In genomic region chrX:20530319-20530979, GRCh38 we compare ENCODE assay signal across 8 cellular contexts.
DNase-seq lines count a peak whose midpoint lies in the region; ATAC-seq, FAIRE-seq and TF ChIP-seq lines count a peak whose summit lies in the region.

No MANE protein-coding gene starts in this region.

- H3K27ac ChIP-seq in ovary: no peak overlapping the region

- intact Hi-C loops in ovary (cut with DNase I): no loop called here

- FAIRE-seq in frontal cortex (lab: Jason Lieb, UNC): peak; percentile 54

- no peaks in the 10 kb centered on the region for H3K9me3 ChIP-seq in ovary

- TF ChIP-seq CTCF in GM12865 (IDR thresholded peaks at IDR 0.05; ENCODE audit: insufficient read depth, low read depth, low read length, missing control alignments): peak; percentile 43
- TF ChIP-seq CTCF in ovary (IDR thresholded peaks at IDR 0.05): peak in 2 of 3 donors; percentile 48 to 50

- H3K4me3 ChIP-seq in GM12865 (ENCODE audit: low read depth, low read length): no peak overlapping the region
- H3K4me3 ChIP-seq in ovary: no peak overlapping the region

- no peaks in the 10 kb centered on the region for H3K36me3 ChIP-seq in ovary

- no peak for TF ChIP-seq EP300 in ovary (IDR thresholded peaks at IDR 0.05)

- DNase-seq in GM12865 (ENCODE audit: low read depth) (peak; percentile 44), KBM-7 (peak; percentile 75), RKO (ENCODE audit: low spot score) (peak; percentile 49), frontal cortex (ENCODE audit: low spot score in 2 of 2) (peak in 1 of 2 donors; percentile 8), ovary (peak in 4 of 5 donors; percentile 11 to 60 (median 33))
- DNase-seq in activated effector memory CD4-positive, alpha-beta T cell treated with Interleukin-2 at 50 U/mL for 16 hours: peak; percentile 8

- ATAC-seq in HG02981 (IDR thresholded peaks at IDR 0.05; ENCODE audit: unreplicated experiment) (no peak), HG03460 (IDR thresholded peaks at IDR 0.05; ENCODE audit: unreplicated experiment) (no peak)

- no peaks in the 10 kb centered on the region for H3K4me1 ChIP-seq in ovary (ENCODE audit: insufficient read depth)

- TF ChIP-seq POLR2A in ovary (IDR thresholded peaks at IDR 0.05): no peak

- in situ Hi-C loops in KBM-7 (cut with MboI; ENCODE audit: low pct_unique_long_range_greater_than_20kb, low sequenced_read_pairs): loop anchor here (25.0 kb wide), 1 partner anchor 1182 kb away; no protein-coding TSS in a partner anchor

- WGBS in ovary, 3 donors: 9 to 13% (median 9%) methylated on average over 13 of the region's 13 CpGs

- H3K27me3 ChIP-seq in ovary: no peaks in the 10 kb centered on the region
